10 cellular contexts compared by ENCODE assay signal in the genomic region with DNA sequence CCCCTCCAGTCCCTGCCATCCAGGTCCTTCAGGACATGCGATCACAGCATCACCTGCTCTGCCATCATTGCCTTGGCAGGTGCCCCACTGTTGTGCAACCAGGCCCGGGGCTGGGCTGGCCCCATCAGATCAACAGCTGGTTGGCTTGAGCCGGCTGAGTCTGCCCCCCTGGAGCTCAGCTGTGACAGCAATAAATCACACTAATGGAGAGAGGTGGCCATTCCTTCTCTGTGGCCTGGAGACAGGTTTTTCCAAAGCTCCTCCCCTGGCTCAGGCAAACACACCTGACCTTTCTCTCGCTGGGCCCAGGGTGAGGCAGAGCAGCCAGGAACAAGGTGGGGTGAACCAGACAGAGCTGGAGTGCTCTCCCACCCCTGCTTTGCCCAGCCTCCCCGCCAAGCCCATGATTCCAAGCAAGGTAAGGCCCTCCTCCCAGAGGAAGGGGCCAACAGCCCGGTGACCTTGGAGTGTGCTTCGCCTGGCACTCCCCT. TPM values are rescaled to one million over a fixed set of nuclear protein-coding genes. Genes with fewer than 3 reads are reported as not detected.
DNase-seq lines count a peak whose midpoint lies in the region; ATAC-seq and TF ChIP-seq lines count a peak whose summit lies in the region.
"Had no signal": no experiment of that assay in that cellular context is flagged by ENCODE, and none has a peak within 500 bp of the region (broad histone marks: within the 10 kb centered on the region; RNA-seq: fewer than 3 reads in every experiment).

No MANE protein-coding gene starts in this region.

- CTCF ChIA-PET in CD4-positive, alpha-beta memory T cell (lab: Charles Lee; ENCODE audit: partially characterized antibody), result interaction anchor here (1.5 to 4.9 kb wide), 8 partner anchors 10 to 407 kb away, joined by 3 to 23 read pairs (median 14); no protein-coding TSS in a partner anchor

- POLR2A ChIA-PET in CD4-positive, alpha-beta memory T cell (lab: Charles Lee; ENCODE audit: partially characterized antibody), result interaction anchor here (1.1 to 1.5 kb wide), 3 partner anchors 18 to 218 kb away, joined by 3 read pairs; no protein-coding TSS in a partner anchor

- TF ChIP-seq CTCF in RWPE2 (IDR thresholded peaks at IDR 0.05; ENCODE audit: poor library complexity, severe bottlenecking) (no peak), lower lobe of right lung (IDR thresholded peaks at IDR 0.05) (no peak)

- no peaks in the 10 kb centered on the region for H3K36me3 Mint-ChIP-seq in CD4-positive, alpha-beta memory T cell

- no peak overlapping the region for H3K9ac ChIP-seq in BLaER1 treated with 17β-estradiol and CSF1 and Interleukin-3, amounts not matched to agents 10 nM and 100 nM

- no peaks in the 10 kb centered on the region for H3K9me3 ChIP-seq in BLaER1 treated with 17β-estradiol and CSF1 and Interleukin-3, amounts not matched to agents 10 nM and 100 nM (replicated peaks in 1 of 11)
- H3K9me3 ChIP-seq in RWPE2 (ENCODE audit: severe bottlenecking), result no peaks in the 10 kb centered on the region
- no peaks in the 10 kb centered on the region for H3K9me3 ChIP-seq in lower lobe of right lung
- H3K9me3 ChIP-seq in CD4-positive, alpha-beta memory T cell (ENCODE audit: control insufficient read depth in 1 of 2, low read length in 2 of 2), result no peaks in the 10 kb centered on the region

- no peak overlapping the region for H3K4me3 ChIP-seq in BLaER1 treated with 17β-estradiol and CSF1 and Interleukin-3, amounts not matched to agents 10 nM and 100 nM
- H3K4me3 ChIP-seq in RWPE2 (ENCODE audit: severe bottlenecking), result no peak overlapping the region
- H3K4me3 ChIP-seq in lower lobe of right lung, result no peak overlapping the region
- no peak overlapping the region for H3K4me3 ChIP-seq in CD4-positive, alpha-beta memory T cell (ENCODE audit: low read length in 2 of 2)

- ATAC-seq in RWPE2 (ENCODE audit: low read depth) (peak; percentile 6; the same call in 1 of the 3 replicates), lower lobe of right lung (peak; percentile 49), HG03159 (IDR thresholded peaks at IDR 0.05; ENCODE audit: unreplicated experiment) (no peak)

- intact Hi-C loops in lower lobe of right lung (cut with DNase I), result no loop called here
- intact Hi-C loops in CD4-positive, alpha-beta memory T cell (cut with micrococcal nuclease), result no loop called here

- H3K4me1 ChIP-seq in BLaER1 treated with 17β-estradiol and CSF1 and Interleukin-3, amounts not matched to agents 10 nM and 100 nM, result peaks cover 82 to 100% (median 99%) of the 10 kb centered on the region in 10 experiments
- H3K4me1 ChIP-seq in RWPE2 (ENCODE audit: insufficient read depth, poor library complexity, severe bottlenecking) (no peaks in the 10 kb centered on the region), lower lobe of right lung (peaks cover 16% of the 10 kb centered on the region)
- peaks cover 23% of the 10 kb centered on the region for H3K4me1 ChIP-seq in CD4-positive, alpha-beta memory T cell (ENCODE audit: insufficient read depth, low read length)

- peak overlapping the region; percentile 3 to 98 (median 88); a peak in 21 of 22 replicates for H3K4me2 ChIP-seq in BLaER1 treated with 17β-estradiol and CSF1 and Interleukin-3, amounts not matched to agents 10 nM and 100 nM

- no peaks in the 10 kb centered on the region for H3K27me3 ChIP-seq in BLaER1 treated with 17β-estradiol and CSF1 and Interleukin-3, amounts not matched to agents 10 nM and 100 nM
- H3K27me3 ChIP-seq in RWPE2 (ENCODE audit: insufficient read depth, poor library complexity, severe bottlenecking) (no peaks in the 10 kb centered on the region), lower lobe of right lung (ENCODE audit: low read depth) (no peaks in the 10 kb centered on the region)
- no peaks in the 10 kb centered on the region for H3K27me3 ChIP-seq in CD4-positive, alpha-beta memory T cell (ENCODE audit: insufficient read depth, low read length)

- peak overlapping the region in 3 of 11 experiments; percentile 24 to 54 (median 33); a peak in 3 of 22 replicates for H3K27ac ChIP-seq in BLaER1 treated with 17β-estradiol and CSF1 and Interleukin-3, amounts not matched to agents 10 nM and 100 nM
- H3K27ac ChIP-seq in RWPE2 (ENCODE audit: poor library complexity, severe bottlenecking), result no peak overlapping the region
- H3K27ac ChIP-seq in lower lobe of right lung, result no peak overlapping the region
- no peak overlapping the region for H3K27ac ChIP-seq in CD4-positive, alpha-beta memory T cell (ENCODE audit: low read depth, low read length)

- peaks cover 0 to 2% of the 10 kb centered on the region in 2 donors for H3K27me3 Mint-ChIP-seq in CD4-positive, alpha-beta memory T cell

- H3K36me3 ChIP-seq in BLaER1 treated with 17β-estradiol and CSF1 and Interleukin-3, amounts not matched to agents 10 nM and 100 nM, result no peaks in the 10 kb centered on the region
- H3K36me3 ChIP-seq in RWPE2 (ENCODE audit: low read depth), result no peaks in the 10 kb centered on the region
- H3K36me3 ChIP-seq in lower lobe of right lung, result no peaks in the 10 kb centered on the region
- H3K36me3 ChIP-seq in CD4-positive, alpha-beta memory T cell (ENCODE audit: insufficient read depth, low read length), result no peaks in the 10 kb centered on the region

- H3K4me3 Mint-ChIP-seq in CD4-positive, alpha-beta memory T cell, result no peak overlapping the region
- H3K4me3 Mint-ChIP-seq: dendritic cell treated with granulocyte-macrophage colony-stimulating factor and Interleukin-4, amounts not matched to agents 40 ng/mL and 50 ng/mL, for 4 days had no signal

- peaks cover 0 to 2% (median 0%) of the 10 kb centered on the region in 8 donors for H3K9me3 Mint-ChIP-seq in CD4-positive, alpha-beta memory T cell
- H3K9me3 Mint-ChIP-seq: dendritic cell treated with granulocyte-macrophage colony-stimulating factor and Interleukin-4, amounts not matched to agents 40 ng/mL and 50 ng/mL, for 4 days had no signal

- no peak overlapping the region for H3K27ac Mint-ChIP-seq in CD4-positive, alpha-beta memory T cell
- H3K27ac Mint-ChIP-seq: dendritic cell treated with granulocyte-macrophage colony-stimulating factor and Interleukin-4, amounts not matched to agents 40 ng/mL and 50 ng/mL, for 4 days had no signal

- DNase-seq in LHCN-M2 (ENCODE audit: low read depth) (peak; percentile 20), RWPE2 (ENCODE audit: low spot score) (no peak), lower lobe of right lung (peak; percentile 79), H4 (ENCODE audit: low spot score) (no peak), cerebellum (ENCODE audit: low spot score) (no peak)
- no peak for DNase-seq in CD4-positive, alpha-beta memory T cell
- DNase-seq: kidney glomerular epithelial cell had no signal

- peaks cover 9 to 33% (median 19%) of the 10 kb centered on the region in 4 donors for H3K4me1 Mint-ChIP-seq in CD4-positive, alpha-beta memory T cell

- no peaks in the 10 kb centered on the region for H4K20me1 ChIP-seq in BLaER1 treated with 17β-estradiol and CSF1 and Interleukin-3, amounts not matched to agents 10 nM and 100 nM

RNA-seq across cellular contexts. Expression of a gene that starts 8.9 kb away (rescaled TPM):
- not detected in 2 replicates for total RNA-seq in LHCN-M2 (2014; rRNA removed)
- not detected for polyA plus RNA-seq in LHCN-M2 (2012)
- 2.8 TPM for total RNA-seq in lower lobe of right lung
- not detected in 2 replicates for total RNA-seq in H4 (2014; rRNA removed; shearing (Covaris generic))
- 10 to 100 TPM in 1 of 2 experiments, 1 to 10 TPM in 1; 9.3 to 10.5 TPM for total RNA-seq in CD4-positive, alpha-beta memory T cell
- 1 to 10 TPM; 3.5 to 7.1 TPM for polyA plus RNA-seq in CD4-positive, alpha-beta memory T cell
- total RNA-seq in cerebellum, result 2.4 TPM

RNA-seq across cellular contexts. Expression of a gene that starts 36.4 kb away (rescaled TPM):
- not detected in 2 replicates for total RNA-seq in LHCN-M2 (2014; rRNA removed)
- not detected for polyA plus RNA-seq in LHCN-M2 (2012)
- 0.95 TPM for total RNA-seq in lower lobe of right lung
- not detected in 2 replicates for total RNA-seq in H4 (2014; rRNA removed; shearing (Covaris generic))
- 1 to 10 TPM in 1 of 2 experiments, under 1 TPM in 1; 1.00 to 1.0 TPM for total RNA-seq in CD4-positive, alpha-beta memory T cell
- not detected for polyA plus RNA-seq in CD4-positive, alpha-beta memory T cell
- total RNA-seq in cerebellum, result 18.8 TPM

RNA-seq across cellular contexts. Expression of a gene that starts 43.0 kb away (rescaled TPM):
- total RNA-seq in LHCN-M2 (2014; rRNA removed) (0.19 and 0.34 TPM in 2 replicates), lower lobe of right lung (61.2 TPM), cerebellum (93.6 TPM)
- polyA plus RNA-seq in LHCN-M2 (2012), result 3.4 TPM
- total RNA-seq in H4 (2014; rRNA removed; shearing (Covaris generic)), result 12.8 and 15.8 TPM in 2 replicates
- not detected for total RNA-seq in CD4-positive, alpha-beta memory T cell
- polyA plus RNA-seq in CD4-positive, alpha-beta memory T cell, result under 1 TPM in 1 of 2 donors, not detected in 1; 0.15 TPM

Comparison
In these comparisons a context has a peak if more than half of its experiments do, and no peak if none do; other contexts are left out.
1. DNase-seq: peak in LHCN-M2 (single experiment) and lower lobe of right lung (single experiment); none in RWPE2 (single experiment), H4 (single experiment), CD4-positive, alpha-beta memory T cell (0 of 5) and cerebellum (single experiment).
2. RNA of a gene that starts 43.0 kb away (total RNA-seq): 93.6 TPM in cerebellum (single experiment), 61.2 TPM in lower lobe of right lung (single experiment) and 12.8 to 15.8 TPM in H4; 0.19 to 0.34 TPM in LHCN-M2 and not detected in CD4-positive, alpha-beta memory T cell; every median in the first group is over 10 times any median in the second.